ENCODE assay signal across 8 cellular contexts in the genomic region with DNA sequence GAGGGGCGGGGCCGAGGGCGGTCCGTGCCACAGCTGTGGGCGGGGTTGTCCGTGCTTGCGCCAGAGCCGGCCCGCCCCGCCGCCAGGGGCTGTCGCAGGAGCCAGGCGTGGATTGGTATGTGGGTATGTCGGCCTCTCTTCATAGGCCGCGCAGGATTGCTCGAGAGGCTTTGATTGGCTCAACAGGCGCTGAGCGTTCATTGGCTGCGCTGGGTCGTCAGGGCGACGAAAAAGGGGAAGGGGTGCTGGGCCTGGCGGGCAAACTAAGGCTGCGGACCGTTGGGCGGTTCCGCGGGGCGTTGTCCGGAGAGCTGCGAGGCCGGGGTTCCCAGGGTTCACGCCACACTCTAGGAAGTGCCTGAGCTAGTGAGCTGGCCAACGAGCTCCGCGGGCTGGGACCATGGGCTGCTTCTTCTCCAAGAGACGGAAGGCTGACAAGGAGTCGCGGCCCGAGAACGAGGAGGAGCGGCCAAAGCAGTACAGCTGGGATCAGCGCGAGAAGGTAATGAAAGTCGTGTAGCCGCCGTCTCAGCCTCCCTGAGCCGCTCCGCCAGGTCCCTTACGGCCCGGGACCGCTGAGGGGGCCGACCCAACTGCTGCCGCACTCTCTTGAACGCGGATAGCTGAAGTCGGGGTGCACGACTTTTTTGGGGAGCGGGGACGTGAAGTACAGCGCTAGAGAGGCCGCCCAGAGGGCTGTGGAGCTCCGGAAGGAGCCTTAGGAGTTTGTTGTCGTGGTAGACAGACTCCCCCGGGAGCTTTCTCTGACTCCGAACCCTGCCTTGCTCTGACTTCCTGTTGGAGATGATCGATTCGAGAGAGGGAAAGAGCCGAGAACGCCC. TPM values are rescaled to one million over a fixed set of nuclear protein-coding genes. Genes with fewer than 3 reads are reported as not detected.
DNase-seq lines count a peak whose midpoint lies in the region; ATAC-seq and TF ChIP-seq lines count a peak whose summit lies in the region.

TSS of gene RP2 (plus strand) at position 343 of the 842 bp plus-strand sequence. CDS start at position 401, 58 bp downstream.

- POLR2A ChIA-PET in SK-N-SH (lab: Yijun Ruan, JAX): interaction anchor here (1.1 kb wide), 1 partner anchor 308 kb away, joined by 5 read pairs; the partner anchor contains the start of gene RBM10

- CTCF ChIA-PET in SK-N-SH (lab: Yijun Ruan, JAX): interaction anchor here (1.0 to 1.1 kb wide), 2 partner anchors 13 to 67 kb away, joined by 3 read pairs; no protein-coding TSS in a partner anchor

- H3K36me3 Mint-ChIP-seq in activated naive CD4-positive, alpha-beta T cell treated with anti-CD3 and anti-CD28 coated beads, Interleukin-2, amount 50 U/mL, for 72 hours: peaks cover 0 to 4% of the 10 kb centered on the region in 2 donors

- TF ChIP-seq CTCF in GM06990 (IDR thresholded peaks at IDR 0.05; ENCODE audit: insufficient read depth, low read length, poor library complexity, severe bottlenecking): no peak
- no peak for TF ChIP-seq CTCF in NB4 (IDR thresholded peaks at IDR 0.05; ENCODE audit: low read depth, low read length)
- no peak for TF ChIP-seq CTCF in SK-N-SH (IDR thresholded peaks at IDR 0.05)

- H4K20me1 ChIP-seq in SK-N-SH (ENCODE audit: insufficient read depth): peaks cover 7% of the 10 kb centered on the region; the same call in 1 of the 2 replicates

- peak within 1 kb of the TSS; percentile 76 for H3K4me2 ChIP-seq in SK-N-SH

- H3K36me3 ChIP-seq in GM06990 (ENCODE audit: control insufficient read depth, insufficient read depth, low read length) (no peaks in the 10 kb centered on the region), SK-N-SH (replicated peaks in 1 of 2; ENCODE audit: control insufficient read depth in 1 of 2, insufficient read depth in 2 of 2, low read length in 1 of 2) (no peaks in the 10 kb centered on the region)

- H3K4me3 ChIP-seq in GM06990 (replicated peaks; ENCODE audit: low read depth, low read length) (peak within 1 kb of the TSS; percentile 75), NB4 (ENCODE audit: low read depth, low read length) (peak within 1 kb of the TSS; percentile 98), SK-N-SH (ENCODE audit: low read depth in 2 of 2, low read length in 1 of 2) (peak within 1 kb of the TSS; percentile 65 to 68)

- H3K9me2 ChIP-seq in SK-N-SH: no peaks in the 10 kb centered on the region

- DNase-seq in GM06990 (ENCODE audit: extremely low read depth, insufficient read length) (peak; percentile 88), NB4 (ENCODE audit: low read depth) (peak; percentile 96), SK-N-SH (peak; percentile 89), glomerular endothelial cell (ENCODE audit: extremely low read depth, low read depth, low spot score) (no peak), nucleus accumbens (lab: John Stamatoyannopoulos, UW) (peak; percentile 31 to 93 (median 83)), superior temporal gyrus (ENCODE audit: extremely low spot score) (peak; percentile 90)
- peak; percentile 83 to 88 for DNase-seq in activated naive CD4-positive, alpha-beta T cell treated with anti-CD3 and anti-CD28 coated beads, Interleukin-2, amount 50 U/mL, for 72 hours (ENCODE audit: low spot score in 2 of 2)

- peaks cover 46% of the 10 kb centered on the region for H3K79me2 ChIP-seq in SK-N-SH (ENCODE audit: insufficient read depth)

- peak; percentile 95 for ATAC-seq in HG02571 (IDR thresholded peaks at IDR 0.05; ENCODE audit: unreplicated experiment)
- peak; percentile 96 to 97 for ATAC-seq in activated naive CD4-positive, alpha-beta T cell treated with anti-CD3 and anti-CD28 coated beads, Interleukin-2, amount 50 U/mL, for 72 hours

- H3K9me3 ChIP-seq in SK-N-SH: no peaks in the 10 kb centered on the region

- WGBS in SK-N-SH (ENCODE audit: low lambda C conversion rate): 11% methylated on average over 17 of the region's 71 CpGs

- peaks cover 15% of the 10 kb centered on the region for H3F3A ChIP-seq in SK-N-SH (replicated peaks; ENCODE audit: insufficient read depth)

- H3K9ac ChIP-seq in SK-N-SH: peak within 1 kb of the TSS; percentile 92

- TF ChIP-seq RAD21 in SK-N-SH (IDR thresholded peaks at IDR 0.05; ENCODE audit: low read length): no peak

- H2AFZ ChIP-seq in SK-N-SH (ENCODE audit: low read depth): peak within 1 kb of the TSS; percentile 45; the same call in 1 of the 2 replicates

- H3K27ac ChIP-seq in SK-N-SH (ENCODE audit: low read depth in 2 of 2, low read length in 1 of 2): peak within 1 kb of the TSS; percentile 83 to 92

- H3K9me3 Mint-ChIP-seq in activated naive CD4-positive, alpha-beta T cell treated with anti-CD3 and anti-CD28 coated beads, Interleukin-2, amount 50 U/mL, for 72 hours: no peaks in the 10 kb centered on the region

- H3K27ac Mint-ChIP-seq in activated naive CD4-positive, alpha-beta T cell treated with anti-CD3 and anti-CD28 coated beads, Interleukin-2, amount 50 U/mL, for 72 hours: peak within 1 kb of the TSS; percentile 95 to 97

- TF ChIP-seq POLR2A in NB4 (IDR thresholded peaks at IDR 0.05; ENCODE audit: extremely low read depth, insufficient read length): peak; percentile 78

- no peak for TF ChIP-seq EP300 in SK-N-SH (IDR thresholded peaks at IDR 0.05; ENCODE audit: borderline replicate concordance in 1 of 2, low read depth in 1 of 2, low read length in 1 of 2)

- H3K27me3 ChIP-seq in GM06990 (replicated peaks; ENCODE audit: control insufficient read depth, insufficient read depth, low read length) (no peaks in the 10 kb centered on the region), SK-N-SH (ENCODE audit: insufficient read depth) (0 out of 2 replicates have a peak, but pooled peaks cover 4% of the 10 kb centered on the region)

- H3K4me1 ChIP-seq in SK-N-SH (ENCODE audit: control insufficient read depth in 1 of 2, insufficient read depth in 2 of 2, low read depth in 1 of 2, low read length in 1 of 2): peaks cover 0 to 3% of the 10 kb centered on the region in 2 experiments; a peak in 3 of 4 replicates

TF ChIP-seq in SK-N-SH, 30 proteins besides CTCF, POLR2A, EP300 and RAD21 (continues in another document):
- TF ChIP-seq MXI1 (IDR thresholded peaks at IDR 0.05; ENCODE audit: low read depth, low read length): no peak; the same call in 1 of the 2 replicates
- TF ChIP-seq RCOR1 (IDR thresholded peaks at IDR 0.05; ENCODE audit: low read length): no peak
- TF ChIP-seq, protein P1, sequence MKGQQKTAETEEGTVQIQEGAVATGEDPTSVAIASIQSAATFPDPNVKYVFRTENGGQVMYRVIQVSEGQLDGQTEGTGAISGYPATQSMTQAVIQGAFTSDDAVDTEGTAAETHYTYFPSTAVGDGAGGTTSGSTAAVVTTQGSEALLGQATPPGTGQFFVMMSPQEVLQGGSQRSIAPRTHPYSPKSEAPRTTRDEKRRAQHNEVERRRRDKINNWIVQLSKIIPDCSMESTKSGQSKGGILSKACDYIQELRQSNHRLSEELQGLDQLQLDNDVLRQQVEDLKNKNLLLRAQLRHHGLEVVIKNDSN (IDR thresholded peaks at IDR 0.05; ENCODE audit: borderline replicate concordance, low read depth): no peak
- TF ChIP-seq REST (IDR thresholded peaks at IDR 0.05; ENCODE audit: low read depth, low read length): no peak
- no peak for TF ChIP-seq EZH2phosphoT487 (IDR thresholded peaks at IDR 0.05; ENCODE audit: borderline replicate concordance, low read depth)
- TF ChIP-seq MEF2A (IDR thresholded peaks at IDR 0.05; ENCODE audit: borderline replicate concordance, low read depth): no peak
- no peak for TF ChIP-seq TCF12 (IDR thresholded peaks at IDR 0.05)
- peak; percentile 52; the same call in 1 of the 2 replicates for TF ChIP-seq TAF1 (IDR thresholded peaks at IDR 0.05; ENCODE audit: borderline replicate concordance, low read depth, low read length)
- no peak for TF ChIP-seq FOXM1 (IDR thresholded peaks at IDR 0.05; ENCODE audit: low read depth)
- no peak for TF ChIP-seq JUND (IDR thresholded peaks at IDR 0.05)
- TF ChIP-seq, protein P2, sequence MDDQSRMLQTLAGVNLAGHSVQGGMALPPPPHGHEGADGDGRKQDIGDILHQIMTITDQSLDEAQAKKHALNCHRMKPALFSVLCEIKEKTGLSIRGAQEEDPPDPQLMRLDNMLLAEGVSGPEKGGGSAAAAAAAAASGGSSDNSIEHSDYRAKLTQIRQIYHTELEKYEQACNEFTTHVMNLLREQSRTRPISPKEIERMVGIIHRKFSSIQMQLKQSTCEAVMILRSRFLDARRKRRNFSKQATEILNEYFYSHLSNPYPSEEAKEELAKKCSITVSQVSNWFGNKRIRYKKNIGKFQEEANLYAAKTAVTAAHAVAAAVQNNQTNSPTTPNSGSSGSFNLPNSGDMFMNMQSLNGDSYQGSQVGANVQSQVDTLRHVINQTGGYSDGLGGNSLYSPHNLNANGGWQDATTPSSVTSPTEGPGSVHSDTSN (IDR thresholded peaks at IDR 0.05): peak; percentile 50
- TF ChIP-seq NRF1 (IDR thresholded peaks at IDR 0.05; ENCODE audit: low read depth, low read length): peak; percentile 36
- TF ChIP-seq FOXJ3 (CRISPR knock-in tag; IDR thresholded peaks at IDR 0.05): no peak

RNA-seq across cellular contexts. Expression of gene RP2, which starts in this region (rescaled TPM):
- polyA plus RNA-seq in SK-N-SH (2012; rRNA removed): 4.5 and 6.3 TPM in 2 replicates
- 7.9 and 8.1 TPM in 2 replicates for polyA plus RNA-seq in SK-N-SH (2012; cell fraction: cytosol; rRNA removed)
- polyA plus RNA-seq in SK-N-SH (2012; cell fraction: nucleus; rRNA removed): 1.6 and 3.5 TPM in 2 replicates
- 1 to 10 TPM; 5.2 to 6.6 TPM for total RNA-seq in activated naive CD4-positive, alpha-beta T cell treated with anti-CD3 and anti-CD28 coated beads, Interleukin-2, amount 50 U/mL, for 72 hours
- 18.6 and 29.1 TPM in 2 replicates for total RNA-seq in glomerular endothelial cell
